24 cellular contexts compared by ENCODE assay signal in the genomic region with DNA sequence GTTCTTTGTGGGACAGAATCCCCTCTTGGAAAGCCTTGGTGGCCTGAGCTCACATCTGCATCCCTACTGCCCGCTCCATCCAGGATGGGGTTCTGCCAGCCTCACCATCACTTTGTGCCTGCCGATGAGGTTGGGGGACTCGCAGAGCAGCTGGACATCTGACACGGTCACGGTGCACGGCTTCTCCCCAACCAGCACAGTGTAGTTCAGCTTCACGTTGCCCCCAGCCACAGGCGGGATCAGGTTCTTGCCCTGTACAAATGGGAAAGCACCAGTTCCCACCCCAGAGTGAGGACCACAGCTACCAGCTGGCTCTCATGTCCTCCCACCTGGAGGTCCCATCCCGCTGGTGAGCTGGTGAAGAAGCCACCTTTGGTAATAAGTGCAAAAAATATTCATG.
"Had no signal": no experiment of that assay in that cellular context is flagged by ENCODE, and none has a peak within 500 bp of the region (broad histone marks: within the 10 kb centered on the region; RNA-seq: fewer than 3 reads in every experiment).

No MANE protein-coding gene starts in this region.

- H3K79me2 ChIP-seq: hepatocyte had no signal

- H3K27ac ChIP-seq: colonic mucosa, epithelial cell of prostate, esophagus squamous epithelium, gastroesophageal sphincter, heart left ventricle, hepatocyte, left lung, lower lobe of right lung had no signal

- FAIRE-seq: endometrium, frontal cortex had no signal

- ATAC-seq: effector memory CD8-positive, alpha-beta T cell; esophagus mucosa; gastroesophageal sphincter; heart left ventricle; left cardiac atrium; left lung; left ventricle myocardium superior; lower lobe of right lung; mucosa of descending colon had no signal

- H3K36me3 ChIP-seq: colonic mucosa, esophagus squamous epithelium, left lung, lower lobe of right lung had no signal

- H3K9me3 ChIP-seq: colonic mucosa, esophagus squamous epithelium, gastroesophageal sphincter, heart left ventricle, left lung, lower lobe of right lung, mucosa of descending colon had no signal

- DNase-seq: colonic mucosa; cortex of kidney; effector CD8-positive, alpha-beta T cell; effector memory CD8-positive, alpha-beta T cell; endodermal cell; erythroblast; esophagus squamous epithelium; foreskin fibroblast; heart left ventricle; hypothalamus; immature natural killer cell; islet precursor cell; left cardiac atrium; left lung; left ventricle myocardium superior; lower lobe of right lung; mesenchymal stem cell; mucosa of descending colon had no signal

- H3K4me3 ChIP-seq: colonic mucosa, esophagus squamous epithelium, gastroesophageal sphincter, heart left ventricle, hepatocyte, left lung, lower lobe of right lung, mucosa of descending colon had no signal

- H3K4me2 ChIP-seq: hepatocyte had no signal

- H2AFZ ChIP-seq: hepatocyte had no signal

- H3K27me3 ChIP-seq: colonic mucosa, esophagus squamous epithelium, gastroesophageal sphincter, heart left ventricle, hepatocyte, left lung had no signal

- H3K4me1 ChIP-seq: colonic mucosa, esophagus squamous epithelium, gastroesophageal sphincter, heart left ventricle, left lung, lower lobe of right lung had no signal
